ENCODE assay signal across 8 cellular contexts in genomic region chr2:240437861-240438809, GRCh38. TPM values are rescaled to one million over a fixed set of nuclear protein-coding genes. Genes with fewer than 3 reads are reported as not detected.
DNase-seq lines count a peak whose midpoint lies in the region; ATAC-seq and TF ChIP-seq lines count a peak whose summit lies in the region.

No MANE protein-coding gene starts in this region.

- H3K9me3 ChIP-seq in liver (ENCODE audit: control insufficient read depth in 4 of 4, low read length in 3 of 4) = no peaks in the 10 kb centered on the region

- H3K4me3 ChIP-seq in coronary artery = peak overlapping the region; percentile 95
- H3K4me3 ChIP-seq in liver (ENCODE audit: low read depth in 1 of 3, low read length in 3 of 3) = no peak overlapping the region

- H3K27ac ChIP-seq in coronary artery = peak overlapping the region in 1 of 2 donors; percentile 15
- H3K27ac ChIP-seq in liver (ENCODE audit: low read depth in 1 of 2, low read length in 2 of 2) = no peak overlapping the region

- peaks cover 7 to 36% (median 20%) of the 10 kb centered on the region in 4 donors for H3K4me1 ChIP-seq in liver (ENCODE audit: control insufficient read depth in 4 of 4, insufficient read depth in 4 of 4, low read length in 3 of 4)

- DNase-seq in NCI-H446 (lab: John Stamatoyannopoulos, UW) = peak; percentile 29 to 63
- DNase-seq in NCI-H446 treated with DMSO at 0.1 percent for 48 hours (lab: John Stamatoyannopoulos, UW) = no peak
- peak; percentile 51 for DNase-seq in NCI-H1694 (lab: John Stamatoyannopoulos, UW)
- DNase-seq in activated CD4-positive, alpha-beta T cell treated with anti-CD3 and anti-CD28 coated beads for 48 hours = peak; percentile 75
- DNase-seq in coronary artery (ENCODE audit: low spot score) = no peak
- DNase-seq in stimulated activated CD4-positive, alpha-beta T cell treated with anti-CD3 and anti-CD28 coated beads, TNF-alpha, amount 100 ng/mL, for 4 hours (ENCODE audit: low read depth in 3 of 3) = peak; percentile 36 to 50 (median 41)

- no peaks in the 10 kb centered on the region for H3K27me3 ChIP-seq in liver (ENCODE audit: control insufficient read depth in 4 of 4, insufficient read depth in 4 of 4, low read length in 3 of 4)

- TF ChIP-seq CTCF in coronary artery (IDR thresholded peaks at IDR 0.05) = peak; percentile 98
- peak; percentile 91 for TF ChIP-seq CTCF in liver (IDR thresholded peaks at IDR 0.05; ENCODE audit: low read depth, low read length, missing input control)

- no peaks in the 10 kb centered on the region for H3K36me3 ChIP-seq in liver (ENCODE audit: control insufficient read depth in 4 of 4, insufficient read depth in 3 of 4, low read depth in 1 of 4, low read length in 3 of 4)

- peak; percentile 96 to 99 for TF ChIP-seq RAD21 in liver (IDR thresholded peaks at IDR 0.05)

- 27% methylated on average over 24 of the region's 24 CpGs for WGBS in liver

- no peak overlapping the region for H3K9ac ChIP-seq in liver (ENCODE audit: low read depth in 1 of 2, low read length in 2 of 2)

- ATAC-seq in GM21737 (IDR thresholded peaks at IDR 0.05; ENCODE audit: unreplicated experiment) = no peak

TF ChIP-seq in liver, 16 proteins besides CTCF, POLR2A, EP300 and RAD21:
- TF ChIP-seq MAX (IDR thresholded peaks at IDR 0.05) (no peak), HNF4A (conservative IDR thresholded peaks at IDR 0.05) (peak in 1 of 2 donors; percentile 7)

RNA-seq across cellular contexts. Expression of gene GPC1, which starts 2.7 kb away (rescaled TPM):
- total RNA-seq in liver = 10 to 100 TPM in 1 of 2 donors, 1 to 10 TPM in 1; 3.2 to 13.4 TPM
- 10 to 100 TPM in 1 of 2 donors, 1 to 10 TPM in 1; 4.8 to 41.0 TPM for polyA plus RNA-seq in liver

Comparison
In these comparisons a context has a peak if more than half of its experiments do, and no peak if none do; other contexts are left out.
1. DNase-seq: peak in NCI-H446 (2 of 2), NCI-H1694 (single experiment), activated CD4-positive, alpha-beta T cell treated with anti-CD3 and anti-CD28 coated beads for 48 hours (single experiment) and stimulated activated CD4-positive, alpha-beta T cell treated with anti-CD3 and anti-CD28 coated beads, TNF-alpha, amount 100 ng/mL, for 4 hours (3 of 3); none in NCI-H446 treated with DMSO at 0.1 percent for 48 hours (single experiment) and coronary artery (single experiment).